1 cellular context compared by ENCODE assay signal in the genomic region with DNA sequence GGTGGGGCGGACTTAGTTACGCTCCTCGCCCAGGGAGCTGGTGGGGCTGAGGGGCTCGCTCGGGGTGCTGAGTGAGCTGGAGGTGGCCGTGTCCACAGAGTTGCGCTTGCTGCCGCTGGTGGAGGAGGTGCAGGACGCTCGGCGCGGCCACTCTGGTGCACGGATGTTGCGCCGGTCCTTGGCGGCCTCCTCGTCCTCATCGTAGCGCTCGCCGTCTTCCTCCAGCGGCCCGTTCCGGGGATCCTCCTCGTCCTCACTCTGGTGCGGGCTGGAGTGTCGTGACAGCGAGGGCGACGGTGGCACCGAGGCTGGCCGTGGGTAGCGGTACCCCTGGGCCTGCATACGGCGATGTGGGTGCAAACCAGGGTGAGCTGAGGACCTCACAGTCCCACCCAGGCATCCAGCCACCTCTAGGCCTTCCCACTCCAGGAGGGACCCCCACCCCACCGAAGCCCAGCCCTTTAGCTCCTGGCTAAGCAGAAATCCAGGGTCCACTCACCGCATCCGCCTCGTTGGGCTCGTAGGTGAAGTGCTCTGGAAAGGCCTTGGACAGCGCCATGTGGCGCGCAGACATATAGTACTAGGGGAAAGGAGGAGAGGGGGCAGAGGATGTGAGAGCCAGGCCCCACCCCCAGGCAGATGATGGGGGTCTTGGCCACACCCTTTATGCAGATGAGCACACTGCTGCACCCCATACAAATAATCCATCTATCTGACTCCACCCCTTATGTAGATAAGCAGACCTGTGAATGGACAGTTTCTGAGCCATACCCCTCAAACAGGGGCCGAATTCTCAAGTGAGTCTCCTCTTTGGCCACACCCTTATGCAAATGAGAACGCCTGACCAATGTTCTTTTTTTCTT.
TF ChIP-seq lines count a peak whose summit lies in the region.

No MANE protein-coding gene starts in this region.

TF ChIP-seq in GM23338, 12 proteins besides CTCF, POLR2A, EP300 and RAD21 (continued from another document):
- TF ChIP-seq, protein P1, sequence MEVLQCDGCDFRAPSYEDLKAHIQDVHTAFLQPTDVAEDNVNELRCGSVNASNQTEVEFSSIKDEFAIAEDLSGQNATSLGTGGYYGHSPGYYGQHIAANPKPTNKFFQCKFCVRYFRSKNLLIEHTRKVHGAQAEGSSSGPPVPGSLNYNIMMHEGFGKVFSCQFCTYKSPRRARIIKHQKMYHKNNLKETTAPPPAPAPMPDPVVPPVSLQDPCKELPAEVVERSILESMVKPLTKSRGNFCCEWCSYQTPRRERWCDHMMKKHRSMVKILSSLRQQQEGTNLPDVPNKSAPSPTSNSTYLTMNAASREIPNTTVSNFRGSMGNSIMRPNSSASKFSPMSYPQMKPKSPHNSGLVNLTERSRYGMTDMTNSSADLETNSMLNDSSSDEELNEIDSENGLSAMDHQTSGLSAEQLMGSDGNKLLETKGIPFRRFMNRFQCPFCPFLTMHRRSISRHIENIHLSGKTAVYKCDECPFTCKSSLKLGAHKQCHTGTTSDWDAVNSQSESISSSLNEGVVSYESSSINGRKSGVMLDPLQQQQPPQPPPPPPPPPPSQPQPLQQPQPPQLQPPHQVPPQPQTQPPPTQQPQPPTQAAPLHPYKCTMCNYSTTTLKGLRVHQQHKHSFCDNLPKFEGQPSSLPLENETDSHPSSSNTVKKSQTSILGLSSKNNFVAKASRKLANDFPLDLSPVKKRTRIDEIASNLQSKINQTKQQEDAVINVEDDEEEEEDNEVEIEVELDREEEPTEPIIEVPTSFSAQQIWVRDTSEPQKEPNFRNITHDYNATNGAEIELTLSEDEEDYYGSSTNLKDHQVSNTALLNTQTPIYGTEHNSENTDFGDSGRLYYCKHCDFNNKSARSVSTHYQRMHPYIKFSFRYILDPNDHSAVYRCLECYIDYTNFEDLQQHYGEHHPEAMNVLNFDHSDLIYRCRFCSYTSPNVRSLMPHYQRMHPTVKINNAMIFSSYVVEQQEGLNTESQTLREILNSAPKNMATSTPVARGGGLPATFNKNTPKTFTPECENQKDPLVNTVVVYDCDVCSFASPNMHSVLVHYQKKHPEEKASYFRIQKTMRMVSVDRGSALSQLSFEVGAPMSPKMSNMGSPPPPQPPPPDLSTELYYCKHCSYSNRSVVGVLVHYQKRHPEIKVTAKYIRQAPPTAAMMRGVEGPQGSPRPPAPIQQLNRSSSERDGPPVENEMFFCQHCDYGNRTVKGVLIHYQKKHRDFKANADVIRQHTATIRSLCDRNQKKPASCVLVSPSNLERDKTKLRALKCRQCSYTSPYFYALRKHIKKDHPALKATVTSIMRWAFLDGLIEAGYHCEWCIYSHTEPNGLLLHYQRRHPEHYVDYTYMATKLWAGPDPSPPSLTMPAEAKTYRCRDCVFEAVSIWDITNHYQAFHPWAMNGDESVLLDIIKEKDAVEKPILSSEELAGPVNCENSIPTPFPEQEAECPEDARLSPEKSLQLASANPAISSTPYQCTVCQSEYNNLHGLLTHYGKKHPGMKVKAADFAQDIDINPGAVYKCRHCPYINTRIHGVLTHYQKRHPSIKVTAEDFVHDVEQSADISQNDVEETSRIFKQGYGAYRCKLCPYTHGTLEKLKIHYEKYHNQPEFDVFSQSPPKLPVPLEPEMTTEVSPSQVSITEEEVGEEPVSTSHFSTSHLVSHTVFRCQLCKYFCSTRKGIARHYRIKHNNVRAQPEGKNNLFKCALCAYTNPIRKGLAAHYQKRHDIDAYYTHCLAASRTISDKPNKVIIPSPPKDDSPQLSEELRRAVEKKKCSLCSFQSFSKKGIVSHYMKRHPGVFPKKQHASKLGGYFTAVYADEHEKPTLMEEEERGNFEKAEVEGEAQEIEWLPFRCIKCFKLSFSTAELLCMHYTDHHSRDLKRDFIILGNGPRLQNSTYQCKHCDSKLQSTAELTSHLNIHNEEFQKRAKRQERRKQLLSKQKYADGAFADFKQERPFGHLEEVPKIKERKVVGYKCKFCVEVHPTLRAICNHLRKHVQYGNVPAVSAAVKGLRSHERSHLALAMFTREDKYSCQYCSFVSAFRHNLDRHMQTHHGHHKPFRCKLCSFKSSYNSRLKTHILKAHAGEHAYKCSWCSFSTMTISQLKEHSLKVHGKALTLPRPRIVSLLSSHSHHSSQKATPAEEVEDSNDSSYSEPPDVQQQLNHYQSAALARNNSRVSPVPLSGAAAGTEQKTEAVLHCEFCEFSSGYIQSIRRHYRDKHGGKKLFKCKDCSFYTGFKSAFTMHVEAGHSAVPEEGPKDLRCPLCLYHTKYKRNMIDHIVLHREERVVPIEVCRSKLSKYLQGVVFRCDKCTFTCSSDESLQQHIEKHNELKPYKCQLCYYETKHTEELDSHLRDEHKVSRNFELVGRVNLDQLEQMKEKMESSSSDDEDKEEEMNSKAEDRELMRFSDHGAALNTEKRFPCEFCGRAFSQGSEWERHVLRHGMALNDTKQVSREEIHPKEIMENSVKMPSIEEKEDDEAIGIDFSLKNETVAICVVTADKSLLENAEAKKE (CRISPR knock-in tag; IDR thresholded peaks at IDR 0.05): no peak
TF ChIP-seq in GM23338: peak in this region for 0.
